ENCODE assay signal across 10 cellular contexts in genomic region chr4:81562093-81562492, GRCh38.
A peak's percentile ranks its signal among the peaks of the same experiment; 100 is the strongest.
DNase-seq lines count a peak whose midpoint lies in the region; ATAC-seq, FAIRE-seq and TF ChIP-seq lines count a peak whose summit lies in the region.
"Had no signal": no experiment of that assay in that cellular context is flagged by ENCODE, and none has a peak within 500 bp of the region (broad histone marks: within the 10 kb centered on the region; RNA-seq: fewer than 3 reads in every experiment).

No MANE protein-coding gene starts in this region.

- no peaks in the 10 kb centered on the region for H3K9me3 Mint-ChIP-seq in activated T-helper 17 cell treated with anti-CD3 and anti-CD28 coated beads, Interleukin-2, amount 50 U/mL, for 72 hours

- no peak overlapping the region for H3K4me3 ChIP-seq in foreskin fibroblast (ENCODE audit: low read depth in 1 of 2, low read length in 2 of 2)

- peaks cover 5% of the 10 kb centered on the region for H3K4me1 Mint-ChIP-seq in activated T-helper 17 cell treated with anti-CD3 and anti-CD28 coated beads, Interleukin-2, amount 50 U/mL, for 72 hours

- H3K36me3 Mint-ChIP-seq in activated T-helper 17 cell treated with anti-CD3 and anti-CD28 coated beads, Interleukin-2, amount 50 U/mL, for 72 hours (ENCODE audit: low read depth), result no peaks in the 10 kb centered on the region

- H3K4me3 Mint-ChIP-seq in activated T-helper 17 cell treated with anti-CD3 and anti-CD28 coated beads, Interleukin-2, amount 50 U/mL, for 72 hours, result no peak overlapping the region
- H3K4me3 Mint-ChIP-seq: neural crest cell had no signal

- FAIRE-seq in GM12891 (lab: Jason Lieb, UNC), result peak; percentile 69

- TF ChIP-seq CTCF in foreskin fibroblast (IDR thresholded peaks at IDR 0.05; ENCODE audit: low read depth, low read length), result no peak

- TF ChIP-seq POLR2A in GM12891 (IDR thresholded peaks at IDR 0.05; ENCODE audit: low read depth, low read length), result no peak

- H3K27me3 Mint-ChIP-seq in activated T-helper 17 cell treated with anti-CD3 and anti-CD28 coated beads, Interleukin-2, amount 50 U/mL, for 72 hours, result no peaks in the 10 kb centered on the region

- peak; percentile 14 for DNase-seq in GM12891 (ENCODE audit: insufficient read length, low spot score)
- no peak for DNase-seq in foreskin fibroblast
- DNase-seq in ecto neural progenitor cell (ENCODE audit: low spot score), result no peak
- DNase-seq in NCI-H1930 (lab: John Stamatoyannopoulos, UW), result no peak
- no peak for DNase-seq in NK-92 (lab: John Stamatoyannopoulos, UW; ENCODE audit: unreplicated experiment)
- DNase-seq: NCI-H1436 treated with DMSO at 0.1 percent for 48 hours had no signal

- ATAC-seq in GM21360 (IDR thresholded peaks at IDR 0.05; ENCODE audit: unreplicated experiment) (peak; percentile 91), HG03280 (IDR thresholded peaks at IDR 0.05; ENCODE audit: unreplicated experiment) (peak; percentile 89)
- ATAC-seq in activated T-helper 17 cell treated with anti-CD3 and anti-CD28 coated beads, Interleukin-2, amount 50 U/mL, for 72 hours (replicated peaks), result peak; percentile 70

- no peak overlapping the region for H3K27ac Mint-ChIP-seq in activated T-helper 17 cell treated with anti-CD3 and anti-CD28 coated beads, Interleukin-2, amount 50 U/mL, for 72 hours

TF ChIP-seq in GM12891, 5 proteins besides CTCF, POLR2A, EP300 and RAD21:
- TF ChIP-seq PAX5 (IDR thresholded peaks at IDR 0.05; ENCODE audit: insufficient read depth, low read length, severe bottlenecking), result no peak
- TF ChIP-seq POLR2AphosphoS5 (IDR thresholded peaks at IDR 0.05; ENCODE audit: low read depth, low read length), result no peak
- TF ChIP-seq POU2F2 (IDR thresholded peaks at IDR 0.05; ENCODE audit: low read depth, low read length), result no peak
- TF ChIP-seq SPI1 (IDR thresholded peaks at IDR 0.05; ENCODE audit: low read depth, low read length), result peak; percentile 96
- no peak for TF ChIP-seq TAF1 (IDR thresholded peaks at IDR 0.05; ENCODE audit: low read depth, low read length)
TF ChIP-seq in GM12891: peak in this region for 1.
